10 cellular contexts compared by ENCODE assay signal in the genomic region with DNA sequence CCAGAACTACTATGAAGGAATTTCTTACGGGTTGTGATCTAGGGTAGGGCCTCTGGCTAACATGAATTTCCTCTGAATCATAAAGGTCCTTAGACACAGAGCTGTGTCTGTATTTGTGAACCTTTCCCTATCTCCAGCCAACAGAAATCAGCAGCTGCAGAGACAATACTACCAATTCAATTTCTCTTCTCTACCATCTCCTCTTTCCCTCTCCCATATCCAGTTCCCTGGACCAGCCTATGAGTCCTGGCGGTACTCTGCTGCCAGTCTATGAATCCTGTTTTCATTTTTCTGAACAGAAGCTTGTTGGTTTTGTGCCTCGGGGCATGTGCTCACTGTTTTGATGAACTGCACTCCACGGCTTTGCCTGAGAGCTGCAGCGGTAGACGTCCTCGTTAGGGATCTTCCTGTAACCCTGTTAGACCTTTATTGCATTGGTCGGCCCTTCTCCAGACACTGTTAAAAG.
DNase-seq lines count a peak whose midpoint lies in the region; ATAC-seq and TF ChIP-seq lines count a peak whose summit lies in the region.
"Had no signal": no experiment of that assay in that cellular context is flagged by ENCODE, and none has a peak within 500 bp of the region (broad histone marks: within the 10 kb centered on the region; RNA-seq: fewer than 3 reads in every experiment).

No MANE protein-coding gene starts in this region.

- H3K36me3 ChIP-seq in SJSA1 (no peaks in the 10 kb centered on the region), smooth muscle cell (ENCODE audit: low read depth) (peaks cover 1% of the 10 kb centered on the region)

- H3K79me2 ChIP-seq in smooth muscle cell (ENCODE audit: low read depth), result no peaks in the 10 kb centered on the region

- DNase-seq in M059J (ENCODE audit: low read depth) (peak; percentile 90), SJSA1 (ENCODE audit: low read depth in 1 of 2, low spot score in 2 of 2) (peak; percentile 26 to 30), foreskin keratinocyte (peak; percentile 26 to 66), smooth muscle cell (lab: John Stamatoyannopoulos, UW; ENCODE audit: unreplicated experiment) (no peak), NCI-H82 (lab: John Stamatoyannopoulos, UW) (no peak)
- DNase-seq: activated CD4-positive, alpha-beta memory T cell treated with anti-CD3 and anti-CD28 coated beads for 36 hours; activated naive CD4-positive, alpha-beta T cell; NCI-H2227 treated with DMSO at 0.1 percent for 48 hours had no signal

- no peak overlapping the region; the same call in 1 of the 2 replicates for H3K27ac ChIP-seq in SJSA1
- no peak overlapping the region for H3K27ac ChIP-seq in foreskin keratinocyte
- peak overlapping the region; percentile 79 for H3K27ac ChIP-seq in smooth muscle cell (ENCODE audit: low read depth)

- H3K27me3 ChIP-seq in SJSA1 (replicated peaks), result no peaks in the 10 kb centered on the region
- H3K27me3 ChIP-seq in foreskin keratinocyte, result no peaks in the 10 kb centered on the region
- no peaks in the 10 kb centered on the region for H3K27me3 ChIP-seq in smooth muscle cell (ENCODE audit: low read depth)

- peak overlapping the region; percentile 12 for H3K9ac ChIP-seq in smooth muscle cell (ENCODE audit: low read depth)

- H4K20me1 ChIP-seq in smooth muscle cell (ENCODE audit: low read depth), result no peaks in the 10 kb centered on the region

- H3K9me3 ChIP-seq in SJSA1 (replicated peaks) (no peaks in the 10 kb centered on the region), smooth muscle cell (replicated peaks; ENCODE audit: low read depth) (peaks cover 1% of the 10 kb centered on the region)

- H2AFZ ChIP-seq in smooth muscle cell (ENCODE audit: low read depth), result peak overlapping the region; percentile 6

- no peak for TF ChIP-seq CTCF in foreskin keratinocyte (conservative IDR thresholded peaks at IDR 0.05)
- no peak for TF ChIP-seq CTCF in smooth muscle cell (IDR thresholded peaks at IDR 0.05; ENCODE audit: borderline replicate concordance, insufficient read depth, poor library complexity, severe bottlenecking)

- H3K4me3 ChIP-seq in SJSA1 (no peak overlapping the region), smooth muscle cell (no peak overlapping the region)

- no peaks in the 10 kb centered on the region for H3F3A ChIP-seq in smooth muscle cell (ENCODE audit: low read depth)

- H3K4me1 ChIP-seq in SJSA1 (replicated peaks), result peaks cover 16% of the 10 kb centered on the region
- H3K4me1 ChIP-seq in foreskin keratinocyte, result peaks cover 13% of the 10 kb centered on the region
- H3K4me1 ChIP-seq in smooth muscle cell (ENCODE audit: low read depth), result peaks cover 8% of the 10 kb centered on the region

- ATAC-seq in foreskin keratinocyte (peak; percentile 56), GM21576 (IDR thresholded peaks at IDR 0.05; ENCODE audit: unreplicated experiment) (no peak), GM21390 (IDR thresholded peaks at IDR 0.05; ENCODE audit: unreplicated experiment) (no peak)

- WGBS in smooth muscle cell (ENCODE audit: low lambda C conversion rate), result 9% methylated on average over 8 of the region's 8 CpGs

- peak overlapping the region; percentile 61 for H3K4me2 ChIP-seq in smooth muscle cell

Comparison
In these comparisons a context has a peak if more than half of its experiments do, and no peak if none do; other contexts are left out.
1. DNase-seq: peak in M059J (single experiment), SJSA1 (2 of 2) and foreskin keratinocyte (2 of 2); none in smooth muscle cell (single experiment) and NCI-H82 (single experiment).